Comparison of ENCODE assay signal across 20 cellular contexts in the genomic region with DNA sequence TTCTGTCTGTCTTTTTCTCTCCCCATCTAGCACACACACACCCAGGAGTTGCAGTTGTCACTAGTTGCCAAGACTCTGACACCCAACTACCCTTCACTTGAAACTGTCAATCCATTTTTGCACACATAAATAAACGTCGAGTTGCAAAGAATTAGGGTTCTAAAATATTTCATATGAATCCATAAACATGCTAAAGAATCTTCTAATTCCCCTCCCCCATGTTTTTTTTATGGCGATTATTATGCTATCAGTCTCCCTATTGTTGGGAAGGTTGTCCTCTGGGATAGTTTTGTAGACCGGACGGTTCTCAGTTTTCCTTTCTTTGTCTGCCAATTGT.
DNase-seq lines count a peak whose midpoint lies in the region; ATAC-seq, FAIRE-seq and TF ChIP-seq lines count a peak whose summit lies in the region.
"Had no signal": no experiment of that assay in that cellular context is flagged by ENCODE, and none has a peak within 500 bp of the region (broad histone marks: within the 10 kb centered on the region; RNA-seq: fewer than 3 reads in every experiment).

No MANE protein-coding gene starts in this region.

- ATAC-seq in HG03432 (IDR thresholded peaks at IDR 0.05; ENCODE audit: unreplicated experiment): no peak
- ATAC-seq in CD8-positive, alpha-beta T cell: no peak
- ATAC-seq: activated naive CD8-positive, alpha-beta T cell treated with anti-CD3 and anti-CD28 coated beads, Interleukin-2, amount 50 U/mL, for 24 hours; T-helper 17 cell had no signal

- no peak overlapping the region for H2AFZ ChIP-seq in keratinocyte (ENCODE audit: control insufficient read depth, low read length)

- dilution Hi-C loops in keratinocyte (cut with MboI; ENCODE audit: extremely low pct_ligation_motif_present, low sequenced_read_pairs): no loop called here

- no peaks in the 10 kb centered on the region for H4K20me1 ChIP-seq in keratinocyte (ENCODE audit: control insufficient read depth, extremely low read depth, insufficient read depth, low read length)
- H4K20me1 ChIP-seq: BLaER1 treated with 17β-estradiol and CSF1 and Interleukin-3, amounts not matched to agents 10 nM and 100 nM had no signal

- H3K27ac ChIP-seq in SJCRH30 (peak overlapping the region; percentile 42), keratinocyte (ENCODE audit: control insufficient read depth, insufficient read depth, low read length) (no peak overlapping the region)
- no peak overlapping the region for H3K27ac ChIP-seq in CD8-positive, alpha-beta T cell (ENCODE audit: low read depth, low read length)
- H3K27ac ChIP-seq: BLaER1 treated with 17β-estradiol and CSF1 and Interleukin-3, amounts not matched to agents 10 nM and 100 nM; epithelial cell of prostate; neutrophil had no signal

- no peaks in the 10 kb centered on the region for H3K79me2 ChIP-seq in keratinocyte (ENCODE audit: control insufficient read depth, insufficient read depth, low read length)

- H3K9me1 ChIP-seq in keratinocyte (ENCODE audit: control insufficient read depth, extremely low read depth, insufficient read depth, low read length): no peaks in the 10 kb centered on the region

- H3K9ac ChIP-seq in keratinocyte (ENCODE audit: control insufficient read depth, extremely low read depth, insufficient read depth, low read length): no peak overlapping the region
- H3K9ac ChIP-seq: BLaER1 treated with 17β-estradiol and CSF1 and Interleukin-3, amounts not matched to agents 10 nM and 100 nM had no signal

- POLR2A ChIA-PET in CD8-positive, alpha-beta T cell (lab: Charles Lee): no interaction called here

- no peak overlapping the region for H3K4me3 Mint-ChIP-seq in CD8-positive, alpha-beta T cell
- H3K4me3 Mint-ChIP-seq: activated B cell treated with CpG ODN at 0.5 μM for 24 hours; activated naive CD8-positive, alpha-beta T cell treated with anti-CD3 and anti-CD28 coated beads, Interleukin-2, amount 50 U/mL, for 24 hours; T-helper 17 cell had no signal

- no peaks in the 10 kb centered on the region for H3K9me3 ChIP-seq in SJCRH30 (replicated peaks)
- no peaks in the 10 kb centered on the region for H3K9me3 ChIP-seq in keratinocyte (ENCODE audit: control insufficient read depth, low read depth, low read length)
- H3K9me3 ChIP-seq in CD8-positive, alpha-beta T cell (ENCODE audit: low read length): no peaks in the 10 kb centered on the region
- H3K9me3 ChIP-seq: BLaER1 treated with 17β-estradiol and CSF1 and Interleukin-3, amounts not matched to agents 10 nM and 100 nM; neutrophil had no signal

- H3K4me3 ChIP-seq in SJCRH30: peak overlapping the region; percentile 50
- H3K4me3 ChIP-seq in keratinocyte (ENCODE audit: control insufficient read depth in 2 of 3, extremely low read depth in 1 of 3, insufficient read depth in 2 of 3, low read depth in 1 of 3, low read length in 3 of 3): no peak overlapping the region
- no peak overlapping the region for H3K4me3 ChIP-seq in CD8-positive, alpha-beta T cell (ENCODE audit: low read depth, low read length)
- H3K4me3 ChIP-seq: BLaER1 treated with 17β-estradiol and CSF1 and Interleukin-3, amounts not matched to agents 10 nM and 100 nM had no signal

- H3K27ac Mint-ChIP-seq in CD8-positive, alpha-beta T cell: no peak overlapping the region
- H3K27ac Mint-ChIP-seq: activated B cell treated with CpG ODN at 0.5 μM for 24 hours; activated naive CD8-positive, alpha-beta T cell treated with anti-CD3 and anti-CD28 coated beads, Interleukin-2, amount 50 U/mL, for 24 hours; T-helper 17 cell had no signal

- FAIRE-seq in keratinocyte (lab: Jason Lieb, UNC) (no peak), H54 (lab: Jason Lieb, UNC) (no peak)

- H3K4me1 Mint-ChIP-seq in CD8-positive, alpha-beta T cell (ENCODE audit: low read depth): no peaks in the 10 kb centered on the region
- H3K4me1 Mint-ChIP-seq: activated B cell treated with CpG ODN at 0.5 μM for 24 hours; activated naive CD8-positive, alpha-beta T cell treated with anti-CD3 and anti-CD28 coated beads, Interleukin-2, amount 50 U/mL, for 24 hours; T-helper 17 cell had no signal

- H3K4me1 ChIP-seq in SJCRH30 (no peaks in the 10 kb centered on the region), keratinocyte (ENCODE audit: control insufficient read depth, extremely low read depth, insufficient read depth, low read length) (no peaks in the 10 kb centered on the region)
- H3K4me1 ChIP-seq in CD8-positive, alpha-beta T cell (ENCODE audit: insufficient read depth, low read length): no peaks in the 10 kb centered on the region

- H3K36me3 ChIP-seq in SJCRH30: no peaks in the 10 kb centered on the region
- no peaks in the 10 kb centered on the region for H3K36me3 ChIP-seq in keratinocyte (ENCODE audit: control insufficient read depth in 2 of 2, extremely low read depth in 1 of 2, insufficient read depth in 2 of 2, low read length in 2 of 2)
- no peaks in the 10 kb centered on the region for H3K36me3 ChIP-seq in CD8-positive, alpha-beta T cell (ENCODE audit: insufficient read depth, low read length)
- H3K36me3 ChIP-seq: BLaER1 treated with 17β-estradiol and CSF1 and Interleukin-3, amounts not matched to agents 10 nM and 100 nM; neutrophil had no signal

- no peak for TF ChIP-seq POLR2A in H54 (IDR thresholded peaks at IDR 0.05; ENCODE audit: low read depth, low read length)

- H3K4me2 ChIP-seq in keratinocyte (ENCODE audit: control insufficient read depth, extremely low read depth, insufficient read depth, low read depth, low read length): peak overlapping the region; percentile 5

- intact Hi-C loops in CD8-positive, alpha-beta T cell (cut with DNase I, micrococcal nuclease): no loop called here

- no peaks in the 10 kb centered on the region for H3K27me3 ChIP-seq in SJCRH30
- no peaks in the 10 kb centered on the region for H3K27me3 ChIP-seq in keratinocyte (ENCODE audit: control insufficient read depth, extremely low read depth, insufficient read depth, low read length)
- H3K27me3 ChIP-seq in CD8-positive, alpha-beta T cell (ENCODE audit: insufficient read depth, low read length): no peaks in the 10 kb centered on the region
- H3K27me3 ChIP-seq: BLaER1 treated with 17β-estradiol and CSF1 and Interleukin-3, amounts not matched to agents 10 nM and 100 nM; neutrophil had no signal

- DNase-seq in DMS153 treated with DMSO at 0.1 percent for 48 hours (lab: John Stamatoyannopoulos, UW; ENCODE audit: unreplicated experiment) (peak; percentile 87), DMS153 (lab: John Stamatoyannopoulos, UW) (no peak), SJCRH30 (no peak), keratinocyte (ENCODE audit: low read depth, low spot score) (no peak), superior temporal gyrus (ENCODE audit: extremely low spot score) (peak; percentile 79), H54 (ENCODE audit: insufficient read length, low spot score) (no peak)
- no peak for DNase-seq in CD8-positive, alpha-beta T cell
- DNase-seq: 8988T; activated B cell treated with CpG ODN at 0.5 μM for 24 hours; activated naive CD8-positive, alpha-beta T cell treated with anti-CD3 and anti-CD28 coated beads, Interleukin-2, amount 50 U/mL, for 24 hours; cortex of kidney; HCEC 1CT; stimulated activated CD4-positive, alpha-beta T cell treated with anti-CD3 and anti-CD28 coated beads, Interleukin-4, amount 100 ng/mL, for 24 hours; stimulated activated CD8-positive, alpha-beta memory T cell treated with anti-CD3 and anti-CD28 coated beads, Interleukin-4, amount 100 ng/mL, for 48 hours; T-helper 17 cell; trophoblast cell had no signal

- H3K27me3 Mint-ChIP-seq in CD8-positive, alpha-beta T cell (ENCODE audit: low read depth): no peaks in the 10 kb centered on the region
- H3K27me3 Mint-ChIP-seq: activated B cell treated with CpG ODN at 0.5 μM for 24 hours; activated naive CD8-positive, alpha-beta T cell treated with anti-CD3 and anti-CD28 coated beads, Interleukin-2, amount 50 U/mL, for 24 hours; T-helper 17 cell had no signal

- no peak for TF ChIP-seq CTCF in keratinocyte (optimal IDR thresholded peaks at IDR 0.05 in 1 of 3, IDR thresholded peaks at IDR 0.05 in 1 of 3, conservative IDR thresholded peaks at IDR 0.05 in 1 of 3; ENCODE audit: extremely low read depth in 1 of 3, insufficient read depth in 2 of 3, low read length in 3 of 3)
- no peak for TF ChIP-seq CTCF in CD8-positive, alpha-beta T cell (IDR thresholded peaks at IDR 0.05)

- no peaks in the 10 kb centered on the region for H3K36me3 Mint-ChIP-seq in CD8-positive, alpha-beta T cell

- H3K9me3 Mint-ChIP-seq in CD8-positive, alpha-beta T cell: peaks cover 2% of the 10 kb centered on the region
- H3K9me3 Mint-ChIP-seq: activated B cell treated with CpG ODN at 0.5 μM for 24 hours; activated naive CD8-positive, alpha-beta T cell treated with anti-CD3 and anti-CD28 coated beads, Interleukin-2, amount 50 U/mL, for 24 hours had no signal

- CTCF ChIA-PET in CD8-positive, alpha-beta T cell (lab: Charles Lee): no interaction called here

Comparison
In these comparisons a context has a peak if more than half of its experiments do, and no peak if none do; other contexts are left out.
1. DNase-seq: peak in DMS153 treated with DMSO at 0.1 percent for 48 hours (single experiment) and superior temporal gyrus (single experiment); none in DMS153 (single experiment), SJCRH30 (0 of 2), keratinocyte (single experiment), H54 (single experiment) and CD8-positive, alpha-beta T cell (0 of 7).